8 cellular contexts compared by ENCODE assay signal in the genomic region with DNA sequence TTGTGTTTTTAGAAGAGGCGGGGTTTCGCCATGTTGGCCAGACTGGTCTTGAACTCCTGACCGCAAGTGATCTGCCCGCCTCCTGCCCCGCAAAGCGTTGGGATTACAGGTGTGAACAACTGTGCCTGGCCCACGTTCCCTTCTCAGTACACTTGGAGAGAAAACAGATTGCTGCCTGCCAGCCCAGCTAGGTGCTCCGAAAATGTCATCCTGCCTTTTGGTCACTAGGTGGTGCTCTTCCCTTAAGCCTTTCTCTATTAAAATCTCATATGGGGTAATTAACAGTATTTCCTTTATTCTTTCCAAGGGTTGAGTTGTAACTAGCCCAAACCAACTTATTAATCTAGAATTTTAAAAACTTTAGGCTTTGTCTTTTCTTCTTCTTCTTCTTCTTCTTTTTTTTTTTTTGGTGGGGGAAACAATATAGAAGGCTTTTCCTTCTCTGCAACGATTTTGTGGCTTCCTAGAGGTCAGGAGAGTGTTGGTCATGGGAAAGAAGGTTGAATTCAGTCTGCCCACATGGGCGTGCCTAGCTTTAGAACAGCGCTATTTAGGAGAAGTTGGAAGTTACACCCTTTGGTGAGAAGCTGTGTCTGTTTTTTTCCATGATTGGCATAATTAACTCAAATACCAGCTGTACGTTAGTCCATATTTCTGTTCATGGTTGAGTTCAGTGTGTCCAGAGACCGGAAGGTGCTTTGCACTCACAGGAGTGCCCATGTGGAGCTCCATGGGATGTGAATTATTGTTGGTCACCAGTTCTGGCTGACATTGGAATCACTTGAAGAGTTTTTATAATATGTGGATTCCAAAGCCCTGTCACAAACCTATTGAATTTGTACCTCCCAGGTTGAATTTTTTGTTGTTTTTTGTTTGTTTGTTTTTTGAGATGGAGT.
DNase-seq lines count a peak whose midpoint lies in the region; ATAC-seq, FAIRE-seq and TF ChIP-seq lines count a peak whose summit lies in the region.
"Not testable (repeated sequence)": the region's sequence is repeated elsewhere in the genome, so short reads cannot be mapped to it uniquely, and the experiment has no call there.

No MANE protein-coding gene starts in this region.

- intact Hi-C loops in activated B cell treated with CpG ODN at 0.5 μM for 24 hours (cut with micrococcal nuclease); esophagus squamous epithelium (cut with DNase I); HepG2 (cut with micrococcal nuclease; ENCODE audit: unreplicated experiment): not testable (repeated sequence)

- TF ChIP-seq EP300 in HepG2 (IDR thresholded peaks at IDR 0.05; ENCODE audit: low read depth in 2 of 2, low read length in 2 of 2); HepG2 (CRISPR knock-in tag; IDR thresholded peaks at IDR 0.05; ENCODE audit: borderline replicate concordance): not testable (repeated sequence)

- H2AFZ ChIP-seq in KMS-11 (ENCODE audit: low read depth) = peak overlapping the region; percentile 55; the same call in 1 of the 2 replicates
- H2AFZ ChIP-seq in HepG2 (ENCODE audit: low read length) = not testable (repeated sequence)

- H3K36me3 ChIP-seq in KMS-11 (ENCODE audit: insufficient read depth); esophagus squamous epithelium; HepG2 (replicated peaks in 1 of 2; ENCODE audit: control insufficient read depth in 1 of 2, insufficient read depth in 2 of 2, low read length in 2 of 2): not testable (repeated sequence)

- CTCF ChIA-PET in activated B cell treated with CpG ODN at 0.5 μM for 24 hours (lab: Charles Lee); HepG2 (lab: Yijun Ruan, JAX; ENCODE audit: low intra/inter-chr PET ratio, low total read pairs): not testable (repeated sequence)

- not testable (repeated sequence) for TF ChIP-seq POLR2A in esophagus squamous epithelium (IDR thresholded peaks at IDR 0.05); HepG2 (IDR thresholded peaks at IDR 0.05; ENCODE audit: insufficient read depth in 1 of 2, low read depth in 2 of 2, low read length in 2 of 2)

- not testable (repeated sequence) for H3K79me2 ChIP-seq in KMS-11 (ENCODE audit: insufficient read depth, low read depth); HepG2 (ENCODE audit: insufficient read depth, low read length)

- WGBS in esophagus squamous epithelium, 2 donors = 38% methylated on average over 2 of the region's 13 CpGs; no CpG with 5 or more reads in 1 of the 2 donors
- 0% methylated on average over 9 of the region's 13 CpGs for WGBS in HepG2 (ENCODE audit: low lambda C conversion rate)

- peak; percentile 65 for TF ChIP-seq CTCF in C4-2B (conservative IDR thresholded peaks at IDR 0.05)
- not testable (repeated sequence) for TF ChIP-seq CTCF in KMS-11 (conservative IDR thresholded peaks at IDR 0.05; ENCODE audit: low read depth, low read length); activated B cell treated with CpG ODN at 0.5 μM for 24 hours (IDR thresholded peaks at IDR 0.05)
- peak in 4 of 6 experiments; percentile 17 to 45 (median 26) for TF ChIP-seq CTCF in esophagus squamous epithelium (IDR thresholded peaks at IDR 0.05)
- peak; percentile 24 for TF ChIP-seq CTCF in HepG2 (CRISPR knock-in tag; IDR thresholded peaks at IDR 0.05)
- TF ChIP-seq CTCF in neural crest cell (conservative IDR thresholded peaks at IDR 0.05) = peak; percentile 55

- not testable (repeated sequence) for DNase-seq in activated B cell treated with CpG ODN at 0.5 μM for 24 hours; activated naive CD8-positive, alpha-beta T cell treated with anti-CD3 and anti-CD28 coated beads, Interleukin-2, amount 50 U/mL, for 24 hours; esophagus squamous epithelium (lab: John Stamatoyannopoulos, UW); HepG2 (ENCODE audit: low spot score); neural crest cell (ENCODE audit: low read depth, low spot score); stimulated activated naive CD8-positive, alpha-beta T cell treated with anti-CD3 and anti-CD28 coated beads, Interleukin-15, amount 100 ng/mL, for 72 hours

- not testable (repeated sequence) for H3K27ac Mint-ChIP-seq in activated B cell treated with CpG ODN at 0.5 μM for 24 hours; activated naive CD8-positive, alpha-beta T cell treated with anti-CD3 and anti-CD28 coated beads, Interleukin-2, amount 50 U/mL, for 24 hours; neural crest cell (ENCODE audit: unreplicated experiment); stimulated activated naive CD8-positive, alpha-beta T cell treated with anti-CD3 and anti-CD28 coated beads, Interleukin-15, amount 100 ng/mL, for 72 hours

- H3K4me1 Mint-ChIP-seq in activated B cell treated with CpG ODN at 0.5 μM for 24 hours; activated naive CD8-positive, alpha-beta T cell treated with anti-CD3 and anti-CD28 coated beads, Interleukin-2, amount 50 U/mL, for 24 hours; neural crest cell; stimulated activated naive CD8-positive, alpha-beta T cell treated with anti-CD3 and anti-CD28 coated beads, Interleukin-15, amount 100 ng/mL, for 72 hours: not testable (repeated sequence)

- not testable (repeated sequence) for H3K4me3 Mint-ChIP-seq in activated B cell treated with CpG ODN at 0.5 μM for 24 hours; activated naive CD8-positive, alpha-beta T cell treated with anti-CD3 and anti-CD28 coated beads, Interleukin-2, amount 50 U/mL, for 24 hours; neural crest cell; stimulated activated naive CD8-positive, alpha-beta T cell treated with anti-CD3 and anti-CD28 coated beads, Interleukin-15, amount 100 ng/mL, for 72 hours

- H3K9ac ChIP-seq in KMS-11; HepG2 (ENCODE audit: insufficient read depth, low read depth, low read length): not testable (repeated sequence)

- TF ChIP-seq RAD21 in HepG2 (CRISPR knock-in tag; IDR thresholded peaks at IDR 0.05) = not testable (repeated sequence)

- not testable (repeated sequence) for H3K27ac ChIP-seq in C4-2B; KMS-11; esophagus squamous epithelium; HepG2 (ENCODE audit: extremely low read length, insufficient read depth, low read length)

- not testable (repeated sequence) for H4K20me1 ChIP-seq in KMS-11 (ENCODE audit: insufficient read depth); HepG2 (ENCODE audit: insufficient read depth, low read length)

- not testable (repeated sequence) for H3K9me3 ChIP-seq in esophagus squamous epithelium; HepG2 (ENCODE audit: low read length)

- in situ Hi-C loops in HepG2 (cut with HindIII; ENCODE audit: extremely low pct_ligation_motif_present, low pct_unique_long_range_greater_than_20kb) = not testable (repeated sequence)

- H3K36me3 Mint-ChIP-seq in activated B cell treated with CpG ODN at 0.5 μM for 24 hours (ENCODE audit: low read depth) = peaks cover 16% of the 10 kb centered on the region
- H3K36me3 Mint-ChIP-seq in activated naive CD8-positive, alpha-beta T cell treated with anti-CD3 and anti-CD28 coated beads, Interleukin-2, amount 50 U/mL, for 24 hours (ENCODE audit: low read depth) = peaks cover 11% of the 10 kb centered on the region
- not testable (repeated sequence) for H3K36me3 Mint-ChIP-seq in neural crest cell (ENCODE audit: low read depth)

- not testable (repeated sequence) for BruUV-seq in HepG2 (replicated peaks; lab: Mats Ljungman, UMichigan)

- H3K4me1 ChIP-seq in KMS-11 (ENCODE audit: low read depth, poor library complexity, severe bottlenecking) = peaks cover 16% of the 10 kb centered on the region
- H3K4me1 ChIP-seq in esophagus squamous epithelium; HepG2 (ENCODE audit: insufficient read depth, low read length): not testable (repeated sequence)

- H3K4me3 ChIP-seq in KMS-11 (IDR thresholded peaks at IDR 0.05; ENCODE audit: insufficient read depth, low read depth, low read length); esophagus squamous epithelium; HepG2 (replicated peaks in 1 of 3; ENCODE audit: insufficient read depth in 1 of 3, low read depth in 2 of 3, low read length in 3 of 3): not testable (repeated sequence)

- H3K27me3 ChIP-seq in KMS-11 (ENCODE audit: insufficient read depth, low read depth); esophagus squamous epithelium; HepG2 (ENCODE audit: control insufficient read depth in 1 of 2, insufficient read depth in 2 of 2, low read length in 2 of 2): not testable (repeated sequence)

- POLR2A ChIA-PET in activated B cell treated with CpG ODN at 0.5 μM for 24 hours (lab: Charles Lee); HepG2 (lab: Yijun Ruan, JAX): not testable (repeated sequence)

- H3K9me3 Mint-ChIP-seq in activated B cell treated with CpG ODN at 0.5 μM for 24 hours; activated naive CD8-positive, alpha-beta T cell treated with anti-CD3 and anti-CD28 coated beads, Interleukin-2, amount 50 U/mL, for 24 hours; neural crest cell; stimulated activated naive CD8-positive, alpha-beta T cell treated with anti-CD3 and anti-CD28 coated beads, Interleukin-15, amount 100 ng/mL, for 72 hours: not testable (repeated sequence)

- H3K4me2 ChIP-seq in KMS-11 = peak overlapping the region; percentile 64; the same call in 1 of the 2 replicates
- H3K4me2 ChIP-seq in HepG2 (ENCODE audit: low read depth, low read length) = not testable (repeated sequence)

- FAIRE-seq in HepG2 (lab: Jason Lieb, UNC) = peak; percentile 56

- H3K27me3 Mint-ChIP-seq in activated B cell treated with CpG ODN at 0.5 μM for 24 hours; activated naive CD8-positive, alpha-beta T cell treated with anti-CD3 and anti-CD28 coated beads, Interleukin-2, amount 50 U/mL, for 24 hours; neural crest cell (ENCODE audit: low read depth); stimulated activated naive CD8-positive, alpha-beta T cell treated with anti-CD3 and anti-CD28 coated beads, Interleukin-15, amount 100 ng/mL, for 72 hours: not testable (repeated sequence)

- ATAC-seq in activated B cell treated with CpG ODN at 0.5 μM for 24 hours (ENCODE audit: low read depth) = peak; percentile 71
- peak; percentile 49 for ATAC-seq in activated naive CD8-positive, alpha-beta T cell treated with anti-CD3 and anti-CD28 coated beads, Interleukin-2, amount 50 U/mL, for 24 hours
- peak; percentile 91 for ATAC-seq in HepG2
- peak; percentile 81 for ATAC-seq in stimulated activated naive CD8-positive, alpha-beta T cell treated with anti-CD3 and anti-CD28 coated beads, Interleukin-15, amount 100 ng/mL, for 72 hours
